In the genomic region with DNA sequence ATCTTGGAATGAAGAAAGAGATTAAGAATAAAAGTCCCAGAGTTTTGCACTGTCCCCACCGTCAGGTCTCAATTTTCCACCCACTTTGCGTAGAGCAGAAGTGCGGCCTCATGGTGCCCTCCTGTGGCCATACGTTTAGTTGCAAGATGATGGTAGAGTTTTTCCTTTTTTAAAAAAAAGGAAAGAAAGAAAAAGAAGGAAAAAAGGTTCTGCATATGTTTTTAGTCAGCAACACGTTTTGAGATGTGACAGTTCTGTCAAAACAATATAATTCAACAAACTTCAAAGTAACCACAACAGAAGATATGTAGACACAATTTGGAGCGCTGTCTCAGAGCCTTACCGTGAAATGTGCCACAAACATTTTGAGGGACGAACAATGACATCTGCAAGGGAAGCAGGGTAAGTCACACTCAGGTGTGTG, we compare ENCODE assay signal across 1 cellular context.
TF ChIP-seq lines count a peak whose summit lies in the region.

No MANE protein-coding gene starts in this region.

TF ChIP-seq in H1, 55 proteins besides CTCF, POLR2A, EP300 and RAD21 (continued from another document):
- TF ChIP-seq, protein P1, sequence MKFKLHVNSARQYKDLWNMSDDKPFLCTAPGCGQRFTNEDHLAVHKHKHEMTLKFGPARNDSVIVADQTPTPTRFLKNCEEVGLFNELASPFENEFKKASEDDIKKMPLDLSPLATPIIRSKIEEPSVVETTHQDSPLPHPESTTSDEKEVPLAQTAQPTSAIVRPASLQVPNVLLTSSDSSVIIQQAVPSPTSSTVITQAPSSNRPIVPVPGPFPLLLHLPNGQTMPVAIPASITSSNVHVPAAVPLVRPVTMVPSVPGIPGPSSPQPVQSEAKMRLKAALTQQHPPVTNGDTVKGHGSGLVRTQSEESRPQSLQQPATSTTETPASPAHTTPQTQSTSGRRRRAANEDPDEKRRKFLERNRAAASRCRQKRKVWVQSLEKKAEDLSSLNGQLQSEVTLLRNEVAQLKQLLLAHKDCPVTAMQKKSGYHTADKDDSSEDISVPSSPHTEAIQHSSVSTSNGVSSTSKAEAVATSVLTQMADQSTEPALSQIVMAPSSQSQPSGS (IDR thresholded peaks at IDR 0.05; ENCODE audit: low read length): no peak
- no peak for TF ChIP-seq ZNF274 (IDR thresholded peaks at IDR 0.05; ENCODE audit: borderline replicate concordance, extremely low read depth, low read length)
- no peak for TF ChIP-seq HDAC6 (IDR thresholded peaks at IDR 0.05; ENCODE audit: low read depth, low read length)
- TF ChIP-seq TEAD4 (IDR thresholded peaks at IDR 0.05; ENCODE audit: low read depth, low read length): no peak
- TF ChIP-seq SIRT6 (IDR thresholded peaks at IDR 0.05; ENCODE audit: low read length): no peak
- TF ChIP-seq SIN3A (conservative IDR thresholded peaks at IDR 0.05 in 1 of 2, IDR thresholded peaks at IDR 0.05 in 1 of 2; ENCODE audit: low read depth in 1 of 2, low read length in 2 of 2): no peak
- no peak for TF ChIP-seq JUND (IDR thresholded peaks at IDR 0.05; ENCODE audit: low read length)
- no peak for TF ChIP-seq SP4 (IDR thresholded peaks at IDR 0.05; ENCODE audit: low read length)
- TF ChIP-seq MAFK (IDR thresholded peaks at IDR 0.05; ENCODE audit: low read depth, low read length): no peak
- no peak for TF ChIP-seq HDAC2 (IDR thresholded peaks at IDR 0.05; ENCODE audit: borderline replicate concordance in 1 of 2, low read depth in 2 of 2, low read length in 2 of 2)
- TF ChIP-seq ASH2L (IDR thresholded peaks at IDR 0.05; ENCODE audit: low read length): no peak
- no peak for TF ChIP-seq PHF8 (conservative IDR thresholded peaks at IDR 0.05; ENCODE audit: low read depth, low read length)
- TF ChIP-seq CTBP2 (IDR thresholded peaks at IDR 0.05; ENCODE audit: borderline replicate concordance, insufficient read depth, insufficient read length, low read length): no peak
- no peak for TF ChIP-seq TAF1 (IDR thresholded peaks at IDR 0.05; ENCODE audit: low read depth, low read length)
- no peak for TF ChIP-seq CHD2 (IDR thresholded peaks at IDR 0.05; ENCODE audit: low read length)
- TF ChIP-seq, protein P2, sequence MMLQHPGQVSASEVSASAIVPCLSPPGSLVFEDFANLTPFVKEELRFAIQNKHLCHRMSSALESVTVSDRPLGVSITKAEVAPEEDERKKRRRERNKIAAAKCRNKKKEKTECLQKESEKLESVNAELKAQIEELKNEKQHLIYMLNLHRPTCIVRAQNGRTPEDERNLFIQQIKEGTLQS (IDR thresholded peaks at IDR 0.05; ENCODE audit: insufficient read depth, low read depth, low read length): no peak
- TF ChIP-seq KDM4A (IDR thresholded peaks at IDR 0.05; ENCODE audit: low read depth, low read length, severe bottlenecking): no peak
- no peak for TF ChIP-seq FOSL1 (IDR thresholded peaks at IDR 0.05; ENCODE audit: insufficient read depth, low read depth, low read length)
- TF ChIP-seq CBX8 (IDR thresholded peaks at IDR 0.05; ENCODE audit: borderline replicate concordance, low read depth, low read length): no peak
TF ChIP-seq in H1: peak in this region for 0.
